Comparison of ENCODE assay signal across 15 cellular contexts in the genomic region with DNA sequence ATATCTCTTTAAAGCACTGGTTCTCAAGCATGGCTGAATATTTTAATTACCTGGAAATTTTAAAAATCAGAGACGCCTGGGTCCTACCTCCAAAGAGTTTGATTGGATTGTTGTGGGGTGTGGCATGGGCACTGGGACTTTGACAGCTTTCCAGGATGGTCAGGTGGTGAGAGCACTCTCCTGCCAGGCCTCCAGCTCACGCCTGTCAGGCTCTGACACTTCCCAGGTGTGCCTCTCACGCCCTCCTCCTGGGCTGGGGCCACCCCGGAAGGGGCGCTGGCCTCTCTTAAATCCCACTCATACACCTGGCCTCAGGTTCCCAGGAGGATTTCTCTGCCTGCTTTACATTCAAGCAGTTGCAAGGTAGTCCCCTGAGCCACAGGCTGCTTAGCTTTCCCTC. TPM values are rescaled to one million over a fixed set of nuclear protein-coding genes. Genes with fewer than 3 reads are reported as not detected.
A peak's percentile ranks its signal among the peaks of the same experiment; 100 is the strongest.
DNase-seq lines count a peak whose midpoint lies in the region; ATAC-seq and TF ChIP-seq lines count a peak whose summit lies in the region.
"Had no signal": no experiment of that assay in that cellular context is flagged by ENCODE, and none has a peak within 500 bp of the region (broad histone marks: within the 10 kb centered on the region; RNA-seq: fewer than 3 reads in every experiment).

No MANE protein-coding gene starts in this region.

- H3K27me3 ChIP-seq in endodermal cell (ENCODE audit: control insufficient read depth, insufficient read depth, low read length, poor library complexity, severe bottlenecking) (no peaks in the 10 kb centered on the region), lung (ENCODE audit: control insufficient read depth, insufficient read depth) (no peaks in the 10 kb centered on the region), suprapubic skin (no peaks in the 10 kb centered on the region)

- H3K36me3 ChIP-seq in endodermal cell (ENCODE audit: control insufficient read depth, insufficient read depth, low read length) (no peaks in the 10 kb centered on the region), lung (ENCODE audit: control insufficient read depth in 2 of 2, insufficient read depth in 2 of 2, low read length in 2 of 2) (no peaks in the 10 kb centered on the region), suprapubic skin (no peaks in the 10 kb centered on the region)

- TF ChIP-seq CTCF in endodermal cell (conservative IDR thresholded peaks at IDR 0.05) (no peak), lung (IDR thresholded peaks at IDR 0.05; ENCODE audit: control extremely low read depth, extremely low read depth) (no peak), suprapubic skin (IDR thresholded peaks at IDR 0.05) (no peak), GM10266 (IDR thresholded peaks at IDR 0.05; ENCODE audit: control insufficient read depth, insufficient read depth, low read depth, missing control alignments) (no peak)

- TF ChIP-seq EP300 in suprapubic skin (IDR thresholded peaks at IDR 0.05) = no peak

- no peaks in the 10 kb centered on the region for H3K9me3 Mint-ChIP-seq in endodermal cell
- H3K9me3 Mint-ChIP-seq: activated CD4-positive, alpha-beta memory T cell treated with anti-CD3 and anti-CD28 coated beads, Interleukin-2, amount 10 ng/mL, durations not matched to agents 7 days and 5 days; activated naive CD4-positive, alpha-beta T cell treated with anti-CD3 and anti-CD28 coated beads, Interleukin-2, amount 50 U/mL, for 72 hours; CD8-positive, alpha-beta memory T cell; IgD-negative memory B cell had no signal

- H3K9ac ChIP-seq in endodermal cell (ENCODE audit: extremely low read depth, low read length, poor library complexity, severe bottlenecking) = no peak overlapping the region

- no peaks in the 10 kb centered on the region for H3K36me3 Mint-ChIP-seq in endodermal cell (ENCODE audit: low read depth)
- H3K36me3 Mint-ChIP-seq: activated naive CD4-positive, alpha-beta T cell treated with anti-CD3 and anti-CD28 coated beads, Interleukin-2, amount 50 U/mL, for 72 hours; CD8-positive, alpha-beta memory T cell; IgD-negative memory B cell had no signal

- H3K9me3 ChIP-seq in endodermal cell (ENCODE audit: control insufficient read depth, low read length) = no peaks in the 10 kb centered on the region
- no peaks in the 10 kb centered on the region for H3K9me3 ChIP-seq in lung (ENCODE audit: control insufficient read depth in 2 of 2, insufficient read depth in 1 of 2, low read length in 1 of 2)
- no peaks in the 10 kb centered on the region for H3K9me3 ChIP-seq in suprapubic skin

- H3K4me3 Mint-ChIP-seq in endodermal cell = no peak overlapping the region
- H3K4me3 Mint-ChIP-seq: activated CD4-positive, alpha-beta memory T cell treated with anti-CD3 and anti-CD28 coated beads, Interleukin-2, amount 10 ng/mL, durations not matched to agents 7 days and 5 days; IgD-negative memory B cell had no signal

- H3K27ac Mint-ChIP-seq in endodermal cell = peak overlapping the region; percentile 61
- H3K27ac Mint-ChIP-seq: activated CD4-positive, alpha-beta memory T cell treated with anti-CD3 and anti-CD28 coated beads, Interleukin-2, amount 10 ng/mL, durations not matched to agents 7 days and 5 days; activated naive CD4-positive, alpha-beta T cell treated with anti-CD3 and anti-CD28 coated beads, Interleukin-2, amount 50 U/mL, for 72 hours; IgD-negative memory B cell had no signal

- H3K27ac ChIP-seq in endodermal cell (ENCODE audit: low read depth, low read length) (no peak overlapping the region), lung (ENCODE audit: low read depth in 1 of 2, low read length in 1 of 2) (peak overlapping the region in 1 of 2 donors; percentile 83), suprapubic skin (peak overlapping the region; percentile 82)

- TF ChIP-seq POLR2A in suprapubic skin (IDR thresholded peaks at IDR 0.05) = no peak

- peaks cover 29% of the 10 kb centered on the region for H3K4me1 Mint-ChIP-seq in endodermal cell
- H3K4me1 Mint-ChIP-seq: activated CD4-positive, alpha-beta memory T cell treated with anti-CD3 and anti-CD28 coated beads, Interleukin-2, amount 10 ng/mL, durations not matched to agents 7 days and 5 days; CD8-positive, alpha-beta memory T cell; IgD-negative memory B cell had no signal

- no peak overlapping the region for H3K4me3 ChIP-seq in endodermal cell (ENCODE audit: low read length)
- no peak overlapping the region for H3K4me3 ChIP-seq in lung
- H3K4me3 ChIP-seq in suprapubic skin = no peak overlapping the region

- H3K4me1 ChIP-seq in endodermal cell (ENCODE audit: control insufficient read depth, insufficient read depth, low read length) = peaks cover 18% of the 10 kb centered on the region
- H3K4me1 ChIP-seq in lung (ENCODE audit: control insufficient read depth in 2 of 2, insufficient read depth in 2 of 2, low read length in 2 of 2) = peaks cover 15 to 23% of the 10 kb centered on the region in 2 donors
- peaks cover 39% of the 10 kb centered on the region for H3K4me1 ChIP-seq in suprapubic skin

- no peaks in the 10 kb centered on the region for H3K27me3 Mint-ChIP-seq in endodermal cell (ENCODE audit: insufficient read depth)

- ATAC-seq in lung (ENCODE audit: insufficient read depth, low FRiP score) (peak; percentile 14), HG02678 (IDR thresholded peaks at IDR 0.05; ENCODE audit: unreplicated experiment) (no peak)
- ATAC-seq: activated naive CD4-positive, alpha-beta T cell treated with anti-CD3 and anti-CD28 coated beads, Interleukin-2, amount 50 U/mL, for 72 hours had no signal

- WGBS in endodermal cell (ENCODE audit: insufficient coverage in 1 of 2, insufficient read length in 1 of 2), 2 experiments = 67 to 94% methylated on average over 1 to 5 of the region's 5 CpGs
- WGBS in lung, 2 donors = 74% methylated on average over 5 of the region's 5 CpGs
- 47% methylated on average over 5 of the region's 5 CpGs for WGBS in suprapubic skin

- DNase-seq in NCI-H526 treated with DMSO at 0.1 percent for 48 hours (lab: John Stamatoyannopoulos, UW) (peak; percentile 24), endodermal cell (no peak), lung (ENCODE audit: low spot score) (peak; percentile 56), suprapubic skin (ENCODE audit: low spot score in 2 of 2) (peak in 1 of 2 donors; percentile 56), GM10266 (ENCODE audit: extremely low spot score) (no peak)
- DNase-seq in stimulated activated CD4-positive, alpha-beta T cell treated with anti-CD3 and anti-CD28 coated beads, Interleukin-15, amount 100 ng/mL, for 24 hours = no peak
- no peak for DNase-seq in NK-92 treated with Interleukin-12 subunit alpha and Interleukin-12 subunit beta, amount 100 ng/mL, for 24 hours (lab: John Stamatoyannopoulos, UW)
- DNase-seq: activated CD4-positive, alpha-beta memory T cell treated with anti-CD3 and anti-CD28 coated beads, Interleukin-2, amount 10 ng/mL, durations not matched to agents 7 days and 5 days; CD8-positive, alpha-beta memory T cell; midbrain; NCI-H187 treated with DMSO at 0.1 percent for 48 hours had no signal

RNA-seq across cellular contexts. Expression of a gene that starts 48.5 kb away (rescaled TPM):
- total RNA-seq in endodermal cell (100 to 1,000 TPM; 109 to 153 TPM), lung (100 to 1,000 TPM; 122 to 129 TPM), suprapubic skin (100 to 1,000 TPM in 2 of 4 donors, 10 to 100 TPM in 2; 80.4 to 118 (median 95.8) TPM)
- polyA plus RNA-seq in endodermal cell (2013, experiment 1 of 2) = 59.2 TPM
- 56.9 TPM for polyA plus RNA-seq in endodermal cell (2013, experiment 2 of 2)
- 10 to 100 TPM; 27.4 to 30.1 TPM for polyA plus RNA-seq in lung
- total RNA-seq: activated CD4-positive, alpha-beta memory T cell treated with anti-CD3 and anti-CD28 coated beads, Interleukin-2, amount 10 ng/mL, durations not matched to agents 7 days and 5 days; CD8-positive, alpha-beta memory T cell; T-helper 2 cell treated with Interferon-gamma antibody and Interleukin-4, amounts not matched to agents 100 ng/mL and 5 ng/mL, for 36 hours had no signal
- polyA plus RNA-seq: IgD-negative memory B cell had no signal

Comparison
In these comparisons a context has a peak if more than half of its experiments do, and no peak if none do; other contexts are left out.
1. DNase-seq: peak in NCI-H526 treated with DMSO at 0.1 percent for 48 hours (single experiment) and lung (single experiment); none in endodermal cell (single experiment), GM10266 (single experiment), stimulated activated CD4-positive, alpha-beta T cell treated with anti-CD3 and anti-CD28 coated beads, Interleukin-15, amount 100 ng/mL, for 24 hours (single experiment) and NK-92 treated with Interleukin-12 subunit alpha and Interleukin-12 subunit beta, amount 100 ng/mL, for 24 hours (single experiment).